Comparison of ENCODE assay signal across 1 cellular context in the genomic region with DNA sequence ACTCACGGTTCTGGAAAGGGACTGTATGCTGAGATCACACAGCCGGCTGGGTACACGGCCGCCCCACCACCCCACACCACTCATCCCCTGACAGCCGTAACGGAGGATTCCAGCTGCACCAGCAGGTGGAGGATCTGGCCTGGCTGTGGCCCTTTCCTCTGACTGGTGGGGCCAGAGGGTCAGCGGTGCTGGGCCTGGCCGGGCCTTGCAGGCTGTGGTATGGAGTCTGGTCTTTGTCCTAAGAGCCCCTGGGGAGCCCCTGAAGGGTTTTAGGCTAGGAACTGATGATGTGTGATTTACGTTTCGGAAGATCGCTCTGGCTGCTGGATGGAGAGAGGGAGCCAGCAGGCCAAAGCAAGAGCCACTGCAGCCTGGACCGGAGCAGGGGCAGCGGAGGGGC.
TF ChIP-seq lines count a peak whose summit lies in the region.

No MANE protein-coding gene starts in this region.

TF ChIP-seq in WTC11, 78 proteins besides CTCF, POLR2A, EP300 and RAD21 (continued from another document):
- TF ChIP-seq, protein P1, sequence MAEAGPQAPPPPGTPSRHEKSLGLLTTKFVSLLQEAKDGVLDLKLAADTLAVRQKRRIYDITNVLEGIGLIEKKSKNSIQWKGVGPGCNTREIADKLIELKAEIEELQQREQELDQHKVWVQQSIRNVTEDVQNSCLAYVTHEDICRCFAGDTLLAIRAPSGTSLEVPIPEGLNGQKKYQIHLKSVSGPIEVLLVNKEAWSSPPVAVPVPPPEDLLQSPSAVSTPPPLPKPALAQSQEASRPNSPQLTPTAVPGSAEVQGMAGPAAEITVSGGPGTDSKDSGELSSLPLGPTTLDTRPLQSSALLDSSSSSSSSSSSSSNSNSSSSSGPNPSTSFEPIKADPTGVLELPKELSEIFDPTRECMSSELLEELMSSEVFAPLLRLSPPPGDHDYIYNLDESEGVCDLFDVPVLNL (CRISPR knock-in tag; IDR thresholded peaks at IDR 0.05; ENCODE audit: borderline replicate concordance, low read depth): no peak
- TF ChIP-seq, protein P2, sequence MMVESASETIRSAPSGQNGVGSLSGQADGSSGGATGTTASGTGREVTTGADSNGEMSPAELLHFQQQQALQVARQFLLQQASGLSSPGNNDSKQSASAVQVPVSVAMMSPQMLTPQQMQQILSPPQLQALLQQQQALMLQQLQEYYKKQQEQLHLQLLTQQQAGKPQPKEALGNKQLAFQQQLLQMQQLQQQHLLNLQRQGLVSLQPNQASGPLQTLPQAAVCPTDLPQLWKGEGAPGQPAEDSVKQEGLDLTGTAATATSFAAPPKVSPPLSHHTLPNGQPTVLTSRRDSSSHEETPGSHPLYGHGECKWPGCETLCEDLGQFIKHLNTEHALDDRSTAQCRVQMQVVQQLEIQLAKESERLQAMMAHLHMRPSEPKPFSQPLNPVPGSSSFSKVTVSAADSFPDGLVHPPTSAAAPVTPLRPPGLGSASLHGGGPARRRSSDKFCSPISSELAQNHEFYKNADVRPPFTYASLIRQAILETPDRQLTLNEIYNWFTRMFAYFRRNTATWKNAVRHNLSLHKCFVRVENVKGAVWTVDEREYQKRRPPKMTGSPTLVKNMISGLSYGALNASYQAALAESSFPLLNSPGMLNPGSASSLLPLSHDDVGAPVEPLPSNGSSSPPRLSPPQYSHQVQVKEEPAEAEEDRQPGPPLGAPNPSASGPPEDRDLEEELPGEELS (CRISPR knock-in tag; IDR thresholded peaks at IDR 0.05): no peak
- TF ChIP-seq SMAD3 (CRISPR knock-in tag; IDR thresholded peaks at IDR 0.05; ENCODE audit: borderline replicate concordance) (no peak), NR2C2 (CRISPR knock-in tag; IDR thresholded peaks at IDR 0.05) (no peak), RELA (CRISPR knock-in tag; IDR thresholded peaks at IDR 0.05; ENCODE audit: borderline replicate concordance) (no peak), GABPB1 (CRISPR knock-in tag; IDR thresholded peaks at IDR 0.05) (no peak), CREB1 (CRISPR knock-in tag; IDR thresholded peaks at IDR 0.05) (no peak), GTF2I (CRISPR knock-in tag; conservative IDR thresholded peaks at IDR 0.05) (no peak), TP53 (CRISPR knock-in tag; IDR thresholded peaks at IDR 0.05) (no peak), ZNF317 (CRISPR knock-in tag; IDR thresholded peaks at IDR 0.05; ENCODE audit: borderline replicate concordance, low read depth) (no peak), NFATC4 (CRISPR knock-in tag; IDR thresholded peaks at IDR 0.05) (no peak), NR3C1 (CRISPR knock-in tag; conservative IDR thresholded peaks at IDR 0.05; ENCODE audit: low read depth) (no peak), ZNF121 (CRISPR knock-in tag; IDR thresholded peaks at IDR 0.05) (no peak), SOX15 (CRISPR knock-in tag; IDR thresholded peaks at IDR 0.05) (no peak)
- TF ChIP-seq, protein P3, sequence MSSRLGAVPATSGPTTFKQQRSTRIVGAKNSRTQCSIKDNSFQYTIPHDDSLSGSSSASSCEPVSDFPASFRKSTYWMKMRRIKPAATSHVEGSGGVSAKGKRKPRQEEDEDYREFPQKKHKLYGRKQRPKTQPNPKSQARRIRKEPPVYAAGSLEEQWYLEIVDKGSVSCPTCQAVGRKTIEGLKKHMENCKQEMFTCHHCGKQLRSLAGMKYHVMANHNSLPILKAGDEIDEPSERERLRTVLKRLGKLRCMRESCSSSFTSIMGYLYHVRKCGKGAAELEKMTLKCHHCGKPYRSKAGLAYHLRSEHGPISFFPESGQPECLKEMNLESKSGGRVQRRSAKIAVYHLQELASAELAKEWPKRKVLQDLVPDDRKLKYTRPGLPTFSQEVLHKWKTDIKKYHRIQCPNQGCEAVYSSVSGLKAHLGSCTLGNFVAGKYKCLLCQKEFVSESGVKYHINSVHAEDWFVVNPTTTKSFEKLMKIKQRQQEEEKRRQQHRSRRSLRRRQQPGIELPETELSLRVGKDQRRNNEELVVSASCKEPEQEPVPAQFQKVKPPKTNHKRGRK (CRISPR knock-in tag; IDR thresholded peaks at IDR 0.05; ENCODE audit: borderline replicate concordance): no peak
- TF ChIP-seq, protein P4, sequence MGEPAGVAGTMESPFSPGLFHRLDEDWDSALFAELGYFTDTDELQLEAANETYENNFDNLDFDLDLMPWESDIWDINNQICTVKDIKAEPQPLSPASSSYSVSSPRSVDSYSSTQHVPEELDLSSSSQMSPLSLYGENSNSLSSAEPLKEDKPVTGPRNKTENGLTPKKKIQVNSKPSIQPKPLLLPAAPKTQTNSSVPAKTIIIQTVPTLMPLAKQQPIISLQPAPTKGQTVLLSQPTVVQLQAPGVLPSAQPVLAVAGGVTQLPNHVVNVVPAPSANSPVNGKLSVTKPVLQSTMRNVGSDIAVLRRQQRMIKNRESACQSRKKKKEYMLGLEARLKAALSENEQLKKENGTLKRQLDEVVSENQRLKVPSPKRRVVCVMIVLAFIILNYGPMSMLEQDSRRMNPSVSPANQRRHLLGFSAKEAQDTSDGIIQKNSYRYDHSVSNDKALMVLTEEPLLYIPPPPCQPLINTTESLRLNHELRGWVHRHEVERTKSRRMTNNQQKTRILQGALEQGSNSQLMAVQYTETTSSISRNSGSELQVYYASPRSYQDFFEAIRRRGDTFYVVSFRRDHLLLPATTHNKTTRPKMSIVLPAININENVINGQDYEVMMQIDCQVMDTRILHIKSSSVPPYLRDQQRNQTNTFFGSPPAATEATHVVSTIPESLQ (CRISPR knock-in tag; IDR thresholded peaks at IDR 0.05): no peak
- TF ChIP-seq, protein P5, sequence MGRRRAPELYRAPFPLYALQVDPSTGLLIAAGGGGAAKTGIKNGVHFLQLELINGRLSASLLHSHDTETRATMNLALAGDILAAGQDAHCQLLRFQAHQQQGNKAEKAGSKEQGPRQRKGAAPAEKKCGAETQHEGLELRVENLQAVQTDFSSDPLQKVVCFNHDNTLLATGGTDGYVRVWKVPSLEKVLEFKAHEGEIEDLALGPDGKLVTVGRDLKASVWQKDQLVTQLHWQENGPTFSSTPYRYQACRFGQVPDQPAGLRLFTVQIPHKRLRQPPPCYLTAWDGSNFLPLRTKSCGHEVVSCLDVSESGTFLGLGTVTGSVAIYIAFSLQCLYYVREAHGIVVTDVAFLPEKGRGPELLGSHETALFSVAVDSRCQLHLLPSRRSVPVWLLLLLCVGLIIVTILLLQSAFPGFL (CRISPR knock-in tag; IDR thresholded peaks at IDR 0.05; ENCODE audit: borderline replicate concordance): no peak
- TF ChIP-seq, protein P6, sequence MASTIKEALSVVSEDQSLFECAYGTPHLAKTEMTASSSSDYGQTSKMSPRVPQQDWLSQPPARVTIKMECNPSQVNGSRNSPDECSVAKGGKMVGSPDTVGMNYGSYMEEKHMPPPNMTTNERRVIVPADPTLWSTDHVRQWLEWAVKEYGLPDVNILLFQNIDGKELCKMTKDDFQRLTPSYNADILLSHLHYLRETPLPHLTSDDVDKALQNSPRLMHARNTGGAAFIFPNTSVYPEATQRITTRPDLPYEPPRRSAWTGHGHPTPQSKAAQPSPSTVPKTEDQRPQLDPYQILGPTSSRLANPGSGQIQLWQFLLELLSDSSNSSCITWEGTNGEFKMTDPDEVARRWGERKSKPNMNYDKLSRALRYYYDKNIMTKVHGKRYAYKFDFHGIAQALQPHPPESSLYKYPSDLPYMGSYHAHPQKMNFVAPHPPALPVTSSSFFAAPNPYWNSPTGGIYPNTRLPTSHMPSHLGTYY (CRISPR knock-in tag; IDR thresholded peaks at IDR 0.05): no peak
